Comparison of ENCODE assay signal across 8 cellular contexts in the genomic region with DNA sequence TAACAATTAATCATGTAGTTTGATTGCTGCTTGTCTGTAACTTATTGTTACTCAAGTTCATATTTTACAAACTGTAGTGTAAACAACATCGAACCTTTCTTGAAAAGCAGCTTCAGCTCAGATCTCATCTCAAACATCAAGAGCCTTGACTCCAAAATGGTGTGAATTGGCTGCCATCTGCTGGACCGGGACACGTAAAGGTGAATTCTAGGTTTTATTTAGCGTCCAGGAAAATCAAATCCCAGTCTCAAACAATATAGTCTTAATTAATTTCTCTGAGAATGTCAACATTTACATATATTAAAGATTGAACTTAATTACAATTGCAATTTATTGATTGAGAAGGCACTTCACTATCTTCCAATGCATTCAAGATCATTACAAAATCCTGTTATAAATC.
DNase-seq lines count a peak whose midpoint lies in the region; ATAC-seq, FAIRE-seq and TF ChIP-seq lines count a peak whose summit lies in the region.

No MANE protein-coding gene starts in this region.

- H3K4me3 Mint-ChIP-seq in osteocyte (ENCODE audit: unreplicated experiment) = no peak overlapping the region

- ATAC-seq in GM18517 (IDR thresholded peaks at IDR 0.05; ENCODE audit: unreplicated experiment) = no peak

- peaks cover 8% of the 10 kb centered on the region for H3K9me3 Mint-ChIP-seq in osteocyte (ENCODE audit: unreplicated experiment)

- H3K36me3 Mint-ChIP-seq in osteocyte (ENCODE audit: unreplicated experiment) = no peaks in the 10 kb centered on the region

- no peaks in the 10 kb centered on the region for H3K36me3 ChIP-seq in bronchial epithelial cell (ENCODE audit: control insufficient read depth, insufficient read depth, low read length)

- no peaks in the 10 kb centered on the region for H3K27me3 ChIP-seq in bronchial epithelial cell (ENCODE audit: control insufficient read depth, insufficient read depth, low read length)

- FAIRE-seq in bronchial epithelial cell (lab: Jason Lieb, UNC) = no peak

- TF ChIP-seq CTCF in bronchial epithelial cell (IDR thresholded peaks at IDR 0.05; ENCODE audit: insufficient read depth, low read length, severe bottlenecking) = no peak
- TF ChIP-seq CTCF in osteocyte (IDR thresholded peaks at IDR 0.05) = peak; percentile 30

- H3K27me3 Mint-ChIP-seq in osteocyte (ENCODE audit: unreplicated experiment) = no peaks in the 10 kb centered on the region

- no peak overlapping the region for H3K4me3 ChIP-seq in bronchial epithelial cell (ENCODE audit: low read depth, low read length)

- DNase-seq in DMS53 (lab: John Stamatoyannopoulos, UW) = peak; percentile 63
- DNase-seq in DMS53 treated with DMSO at 0.1 percent for 48 hours (lab: John Stamatoyannopoulos, UW; ENCODE audit: unreplicated experiment) = no peak
- peak; percentile 76 for DNase-seq in NCI-H345 (lab: John Stamatoyannopoulos, UW)
- peak; percentile 4 for DNase-seq in bronchial epithelial cell (ENCODE audit: low read depth)
- no peak for DNase-seq in osteocyte (ENCODE audit: extremely low spot score, unreplicated experiment)
- no peak for DNase-seq in Kasumi-1 (lab: John Stamatoyannopoulos, UW)
- no peak for DNase-seq in SIG-M5 treated with dmso at 0.1 percent for 504 hours (lab: John Stamatoyannopoulos, UW; ENCODE audit: unreplicated experiment)

- no peak overlapping the region for H3K27ac Mint-ChIP-seq in osteocyte (ENCODE audit: unreplicated experiment)

- no peaks in the 10 kb centered on the region for H3K4me1 Mint-ChIP-seq in osteocyte (ENCODE audit: unreplicated experiment)

Comparison
In these comparisons a context has a peak if more than half of its experiments do, and no peak if none do; other contexts are left out.
1. DNase-seq: peak in DMS53 (single experiment), NCI-H345 (single experiment) and bronchial epithelial cell (single experiment); none in DMS53 treated with DMSO at 0.1 percent for 48 hours (single experiment), osteocyte (single experiment), Kasumi-1 (0 of 2) and SIG-M5 treated with dmso at 0.1 percent for 504 hours (single experiment).